In genomic region chr4:16227462-16227868, GRCh38 we compare ENCODE assay signal across 8 cellular contexts. TPM values are rescaled to one million over a fixed set of nuclear protein-coding genes. Genes with fewer than 3 reads are reported as not detected.
A peak's percentile ranks its signal among the peaks of the same experiment; 100 is the strongest.
DNase-seq lines count a peak whose midpoint lies in the region; ATAC-seq and TF ChIP-seq lines count a peak whose summit lies in the region.

No MANE protein-coding gene starts in this region.

- H3K4me1 ChIP-seq in mesenchymal stem cell (ENCODE audit: control insufficient read depth, insufficient read depth, low read depth, low read length): peaks cover 4% of the 10 kb centered on the region
- H3K4me1 ChIP-seq in transverse colon: peaks cover 14 to 50% (median 34%) of the 10 kb centered on the region in 4 donors

- no peak overlapping the region for H3K23ac ChIP-seq in mesenchymal stem cell (ENCODE audit: low read length in 2 of 2)

- no peak overlapping the region for H2BK15ac ChIP-seq in mesenchymal stem cell (ENCODE audit: low read depth, poor library complexity, severe bottlenecking)

- H3K27me3 Mint-ChIP-seq in T-cell: no peaks in the 10 kb centered on the region
- no peaks in the 10 kb centered on the region for H3K27me3 Mint-ChIP-seq in effector memory CD8-positive, alpha-beta T cell

- H3K4me1 Mint-ChIP-seq in T-cell: peaks cover 56 to 61% (median 56%) of the 10 kb centered on the region in 3 donors
- H3K4me1 Mint-ChIP-seq in effector memory CD8-positive, alpha-beta T cell (ENCODE audit: low read depth in 2 of 2): peaks cover 31 to 38% of the 10 kb centered on the region in 2 donors

- CTCF ChIA-PET in T-cell (lab: Charles Lee): interaction anchor here (1.1 to 3.3 kb wide), 2 partner anchors 13 to 22 kb away, joined by 3 to 18 read pairs; no protein-coding TSS in a partner anchor

- no peaks in the 10 kb centered on the region for H3K27me3 ChIP-seq in H7 (ENCODE audit: control insufficient read depth, insufficient read depth, low read length)
- no peaks in the 10 kb centered on the region for H3K27me3 ChIP-seq in mesenchymal stem cell (ENCODE audit: control insufficient read depth in 1 of 2, insufficient read depth in 1 of 2, low read length in 2 of 2)
- no peaks in the 10 kb centered on the region for H3K27me3 ChIP-seq in transverse colon

- peak overlapping the region; percentile 90 for H3K9ac ChIP-seq in mesenchymal stem cell (ENCODE audit: low read length)

- in situ Hi-C loops in transverse colon (cut with MboI; ENCODE audit: low pct_ligation_motif_present in 1 of 4, low pct_unique_long_range_greater_than_20kb in 1 of 4, low sequenced_read_pairs in 3 of 4): no loop called here

- peak overlapping the region; percentile 94 to 97 for H3K27ac Mint-ChIP-seq in T-cell
- peak overlapping the region; percentile 94 to 95 for H3K27ac Mint-ChIP-seq in effector memory CD8-positive, alpha-beta T cell

- no peak overlapping the region for H2BK120ac ChIP-seq in mesenchymal stem cell (ENCODE audit: low read depth, low read length)

- H4K8ac ChIP-seq in mesenchymal stem cell (ENCODE audit: low read length): peak overlapping the region; percentile 95

- peak overlapping the region in 1 of 2 experiments; percentile 66 for H3K14ac ChIP-seq in mesenchymal stem cell (ENCODE audit: low read length in 2 of 2)

- peak overlapping the region in 1 of 2 experiments; percentile 55 for H2BK12ac ChIP-seq in mesenchymal stem cell (ENCODE audit: low read length in 2 of 2)

- no peak overlapping the region for H2AFZ ChIP-seq in mesenchymal stem cell (ENCODE audit: low read depth, low read length)

- TF ChIP-seq CTCF in transverse colon (IDR thresholded peaks at IDR 0.05): no peak

- peak; percentile 2 for TF ChIP-seq POLR2A in transverse colon (IDR thresholded peaks at IDR 0.05)

- ATAC-seq in T-cell (replicated peaks in 1 of 4): peak in 2 of 4 experiments; percentile 0 to 37
- no peak for ATAC-seq in effector memory CD8-positive, alpha-beta T cell (replicated peaks)

- H3K4me3 ChIP-seq in H7 (ENCODE audit: insufficient read depth, low read depth, low read length) (peak overlapping the region; percentile 78), mesenchymal stem cell (ENCODE audit: insufficient read depth in 1 of 2, low read depth in 1 of 2, low read length in 2 of 2) (peak overlapping the region; percentile 95 to 96), transverse colon (peak overlapping the region; percentile 61 to 99 (median 96))

- intact Hi-C loops in transverse colon (cut with DNase I; ENCODE audit: low total_unique reads): no loop called here

- H3K79me1 ChIP-seq in mesenchymal stem cell (replicated peaks; ENCODE audit: low read length, poor library complexity, severe bottlenecking): peaks cover 17% of the 10 kb centered on the region

- peak; percentile 39 for DNase-seq in CD1c-positive myeloid dendritic cell (ENCODE audit: extremely low spot score)
- DNase-seq in H7: peak; percentile 28
- DNase-seq in T-cell: peak in 17 of 34 experiments; percentile 1 to 39 (median 7)
- DNase-seq in effector memory CD8-positive, alpha-beta T cell: no peak
- peak; percentile 53 for DNase-seq in mesenchymal stem cell
- DNase-seq in transverse colon: peak; percentile 51
- no peak for DNase-seq in middle frontal gyrus (ENCODE audit: extremely low spot score, low spot score)
- no peak for DNase-seq in SIG-M5 treated with dmso at 0.1 percent for 504 hours (lab: John Stamatoyannopoulos, UW; ENCODE audit: unreplicated experiment)

- H3K9me3 Mint-ChIP-seq in T-cell: no peaks in the 10 kb centered on the region
- no peaks in the 10 kb centered on the region for H3K9me3 Mint-ChIP-seq in effector memory CD8-positive, alpha-beta T cell

- WGBS in mesenchymal stem cell: 5% methylated on average over 18 of the region's 20 CpGs
- 6% methylated on average over 20 of the region's 20 CpGs; no CpG with 5 or more reads in 1 of the 2 donors for WGBS in transverse colon (ENCODE audit: low coverage in 1 of 2), 2 donors

- H3K9me3 ChIP-seq in mesenchymal stem cell (ENCODE audit: control insufficient read depth, low read length) (no peaks in the 10 kb centered on the region), transverse colon (no peaks in the 10 kb centered on the region)

- POLR2A ChIA-PET in T-cell (lab: Charles Lee): interaction anchor here in 1 of 2 donors (1.1 kb wide), 1 partner anchor 15 kb away, joined by 5 read pairs; no protein-coding TSS in a partner anchor

- no peaks in the 10 kb centered on the region for H3K36me3 ChIP-seq in H7 (replicated peaks; ENCODE audit: control insufficient read depth, insufficient read depth, low read length)
- H3K36me3 ChIP-seq in mesenchymal stem cell (ENCODE audit: control insufficient read depth in 1 of 2, insufficient read depth in 2 of 2, low read depth in 1 of 2, low read length in 2 of 2): no peaks in the 10 kb centered on the region
- no peaks in the 10 kb centered on the region for H3K36me3 ChIP-seq in transverse colon

- H3K4me3 Mint-ChIP-seq in T-cell: peak overlapping the region; percentile 92 to 96 (median 94)
- peak overlapping the region; percentile 84 to 87 for H3K4me3 Mint-ChIP-seq in effector memory CD8-positive, alpha-beta T cell

- H3K27ac ChIP-seq in mesenchymal stem cell (ENCODE audit: low read length, poor library complexity, severe bottlenecking): peak overlapping the region; percentile 10
- H3K27ac ChIP-seq in transverse colon: peak overlapping the region; percentile 96 to 100 (median 99)

- no peak overlapping the region for H2AK5ac ChIP-seq in mesenchymal stem cell (ENCODE audit: low read length, severe bottlenecking)

- H3K4ac ChIP-seq in mesenchymal stem cell (ENCODE audit: low read depth in 1 of 2, low read length in 2 of 2): no peak overlapping the region

- peak overlapping the region; percentile 34 for H4K91ac ChIP-seq in mesenchymal stem cell (ENCODE audit: low read length)

- no peaks in the 10 kb centered on the region for H3K36me3 Mint-ChIP-seq in T-cell
- peaks cover 17% of the 10 kb centered on the region for H3K36me3 Mint-ChIP-seq in effector memory CD8-positive, alpha-beta T cell (ENCODE audit: insufficient read depth)

- peak overlapping the region; percentile 45 to 84 for H3K18ac ChIP-seq in mesenchymal stem cell (ENCODE audit: low read depth in 1 of 2, low read length in 2 of 2)

- H2BK5ac ChIP-seq in mesenchymal stem cell (ENCODE audit: low read depth, low read length, poor library complexity, severe bottlenecking): no peak overlapping the region

- no peak for TF ChIP-seq EP300 in transverse colon (IDR thresholded peaks at IDR 0.05; ENCODE audit: low read depth)

- peak overlapping the region; percentile 87 for H3K4me2 ChIP-seq in mesenchymal stem cell (ENCODE audit: low read length, poor library complexity, severe bottlenecking)

RNA-seq across cellular contexts. Expression of gene TAPT1, which starts 1.2 kb away (rescaled TPM):
- total RNA-seq in H7 (2014; rRNA removed; shearing (Covaris generic)): 5.8 and 8.8 TPM in 2 replicates
- 10 to 100 TPM; 41.1 to 77.9 (median 50.3) TPM for total RNA-seq in T-cell
- polyA plus RNA-seq in mesenchymal stem cell (2013, experiment 1 of 2): 5.8 TPM
- polyA plus RNA-seq in mesenchymal stem cell (2013, experiment 2 of 2): 6.2 TPM
- total RNA-seq in transverse colon: 10 to 100 TPM; 21.5 to 54.6 (median 29.8) TPM

Comparison
In these comparisons a context has a peak if more than half of its experiments do, and no peak if none do; other contexts are left out.
1. DNase-seq: peak in CD1c-positive myeloid dendritic cell (single experiment), H7 (single experiment), mesenchymal stem cell (single experiment) and transverse colon (single experiment); none in effector memory CD8-positive, alpha-beta T cell (0 of 3), middle frontal gyrus (single experiment) and SIG-M5 treated with dmso at 0.1 percent for 504 hours (single experiment).
2. Peak in every context shown above with its lines, with median percentiles within 50 percentile points of each other: H3K4me3 ChIP-seq.